ENCODE assay signal across 25 cellular contexts in genomic region chr7:22972207-22972606, GRCh38.
"Had no signal": no experiment of that assay in that cellular context is flagged by ENCODE, and none has a peak within 500 bp of the region (broad histone marks: within the 10 kb centered on the region; RNA-seq: fewer than 3 reads in every experiment).

No MANE protein-coding gene starts in this region.

- H3K4me1 Mint-ChIP-seq: brain had no signal

- H3K27ac Mint-ChIP-seq: activated CD4-positive, alpha-beta T cell treated with anti-CD3 and anti-CD28 coated beads, Interleukin-2, amount 10 ng/mL, durations not matched to agents 24 days and 14 days; activated naive CD8-positive, alpha-beta T cell treated with anti-CD3 and anti-CD28 coated beads, Interleukin-2, amount 50 U/mL, for 24 hours; brain; T-helper 1 cell treated with Interleukin-12 subunit alpha and Interleukin-12 subunit beta and Interleukin-4 antibody, amounts not matched to agents 30 μg/mL and 1 μg/mL, for 36 hours; WTC11 had no signal

- DNase-seq: activated CD4-positive, alpha-beta T cell treated with anti-CD3 and anti-CD28 coated beads for 1 hour; activated CD4-positive, alpha-beta T cell treated with anti-CD3 and anti-CD28 coated beads, Interleukin-2, amount 10 ng/mL, durations not matched to agents 24 days and 14 days; activated CD4-positive, alpha-beta T cell treated with anti-CD3 and anti-CD28 coated beads, Interleukin-2, amount 50 U/mL, for 48 hours; activated CD8-positive, alpha-beta memory T cell treated with anti-CD3 and anti-CD28 coated beads for 24 hours; activated effector memory CD4-positive, alpha-beta T cell treated with anti-CD3 and anti-CD28 coated beads, Interleukin-2, amount 50 U/mL, for 16 hours; activated naive CD4-positive, alpha-beta T cell treated with Interleukin-2 at 50 U/mL for 16 hours; activated naive CD8-positive, alpha-beta T cell treated with anti-CD3 and anti-CD28 coated beads, Interleukin-2, amount 50 U/mL, for 24 hours; activated T-cell treated with anti-CD3 and anti-CD28 coated beads, Interleukin-2, amount 50 U/mL, for 4 hours; amniotic stem cell; cerebellar nuclear complex; Kasumi-1; KBM-7; NCI-H1048; NCI-H146; NCI-H187 treated with DMSO at 0.1 percent for 48 hours; NCI-H2081 treated with DMSO at 0.1 percent for 48 hours; NCI-H526; Peyer's patch; SHP77 had no signal

- H3K27ac ChIP-seq: ascending aorta, Peyer's patch, RWPE1 had no signal

- H3K27me3 ChIP-seq: ascending aorta, Peyer's patch had no signal

- H3K4me3 Mint-ChIP-seq: activated CD4-positive, alpha-beta T cell treated with anti-CD3 and anti-CD28 coated beads, Interleukin-2, amount 10 ng/mL, durations not matched to agents 24 days and 14 days; activated naive CD8-positive, alpha-beta T cell treated with anti-CD3 and anti-CD28 coated beads, Interleukin-2, amount 50 U/mL, for 24 hours; activated T-cell treated with anti-CD3 and anti-CD28 coated beads, Interleukin-2, amount 50 U/mL, for 4 hours; brain; T-helper 1 cell treated with Interleukin-12 subunit alpha and Interleukin-12 subunit beta and Interleukin-4 antibody, amounts not matched to agents 30 μg/mL and 1 μg/mL, for 36 hours; WTC11 had no signal

- H3K4me1 ChIP-seq: ascending aorta, Peyer's patch had no signal

- H3K27me3 Mint-ChIP-seq: activated CD4-positive, alpha-beta T cell treated with anti-CD3 and anti-CD28 coated beads, Interleukin-2, amount 10 ng/mL, durations not matched to agents 24 days and 14 days; activated naive CD8-positive, alpha-beta T cell treated with anti-CD3 and anti-CD28 coated beads, Interleukin-2, amount 50 U/mL, for 24 hours; brain had no signal

- H3K9me3 Mint-ChIP-seq: activated naive CD8-positive, alpha-beta T cell treated with anti-CD3 and anti-CD28 coated beads, Interleukin-2, amount 50 U/mL, for 24 hours; activated T-cell treated with anti-CD3 and anti-CD28 coated beads, Interleukin-2, amount 50 U/mL, for 4 hours; brain; T-helper 1 cell treated with Interleukin-12 subunit alpha and Interleukin-12 subunit beta and Interleukin-4 antibody, amounts not matched to agents 30 μg/mL and 1 μg/mL, for 36 hours; WTC11 had no signal

- ATAC-seq: activated naive CD4-positive, alpha-beta T cell treated with anti-CD3 and anti-CD28 coated beads, Interleukin-2, amount 50 U/mL, for 72 hours; activated naive CD8-positive, alpha-beta T cell treated with anti-CD3 and anti-CD28 coated beads, Interleukin-2, amount 50 U/mL, for 24 hours; activated T-cell treated with anti-CD3 and anti-CD28 coated beads, Interleukin-2, amount 50 U/mL, for 4 hours; WTC11 had no signal

- H3K4me3 ChIP-seq: ascending aorta, Peyer's patch had no signal
